Comparison of ENCODE assay signal across 9 cellular contexts in the genomic region with DNA sequence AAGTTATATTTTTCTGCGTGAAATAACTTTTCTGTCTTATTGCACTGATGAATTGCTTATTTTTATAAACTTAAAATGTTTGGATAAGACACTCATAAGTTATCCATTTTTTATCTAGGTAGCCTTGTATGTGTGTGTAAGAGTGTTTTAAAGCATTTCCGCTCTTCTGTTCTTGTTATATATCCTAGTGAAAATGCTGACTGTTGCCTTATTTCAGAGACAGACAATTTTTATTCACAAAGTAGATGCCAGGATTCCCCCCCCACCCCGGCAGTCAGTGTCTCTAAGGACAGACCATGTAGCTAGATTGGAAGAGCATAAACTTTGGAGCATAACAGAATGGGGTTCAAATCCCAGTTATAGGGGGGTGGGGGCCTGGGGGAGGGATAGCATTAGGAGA. TPM values are rescaled to one million over a fixed set of nuclear protein-coding genes. Genes with fewer than 3 reads are reported as not detected.
A peak's percentile ranks its signal among the peaks of the same experiment; 100 is the strongest.
DNase-seq lines count a peak whose midpoint lies in the region; ATAC-seq, FAIRE-seq and TF ChIP-seq lines count a peak whose summit lies in the region.
"Had no signal": no experiment of that assay in that cellular context is flagged by ENCODE, and none has a peak within 500 bp of the region (broad histone marks: within the 10 kb centered on the region; RNA-seq: fewer than 3 reads in every experiment).

No MANE protein-coding gene starts in this region.

- peak overlapping the region; percentile 67 for H3K27ac Mint-ChIP-seq in activated CD8-positive, alpha-beta T cell treated with anti-CD3 and anti-CD28 coated beads for 36 hours
- peak overlapping the region; percentile 92 for H3K27ac Mint-ChIP-seq in type B pancreatic cell

- no peak overlapping the region for H3K9ac ChIP-seq in iPS-15b (ENCODE audit: low read depth, low read length)

- peaks cover 0 to 16% (median 0%) of the 10 kb centered on the region in 9 donors for H3K36me3 ChIP-seq in heart right ventricle
- no peaks in the 10 kb centered on the region for H3K36me3 ChIP-seq in iPS-15b (ENCODE audit: control insufficient read depth, insufficient read depth, low read length)
- no peaks in the 10 kb centered on the region for H3K36me3 ChIP-seq in small intestine (ENCODE audit: control insufficient read depth in 2 of 2, insufficient read depth in 2 of 2, low read length in 2 of 2)
- H3K36me3 ChIP-seq in uterus = no peaks in the 10 kb centered on the region

- H3K9me3 Mint-ChIP-seq in activated CD8-positive, alpha-beta T cell treated with anti-CD3 and anti-CD28 coated beads for 36 hours = no peaks in the 10 kb centered on the region
- H3K9me3 Mint-ChIP-seq in type B pancreatic cell = no peaks in the 10 kb centered on the region

- intact Hi-C loops in heart right ventricle (cut with DNase I) (no loop called here), left cardiac atrium (cut with DNase I) (no loop called here), uterus (cut with DNase I; ENCODE audit: low total_unique reads) (no loop called here)
- intact Hi-C loops in activated CD8-positive, alpha-beta T cell treated with anti-CD3 and anti-CD28 coated beads for 36 hours (cut with micrococcal nuclease) = no loop called here

- no peak for FAIRE-seq in small intestine (lab: Jason Lieb, UNC)

- H3K9me3 ChIP-seq in heart right ventricle (no peaks in the 10 kb centered on the region), iPS-15b (ENCODE audit: control insufficient read depth, insufficient read depth, low read length) (no peaks in the 10 kb centered on the region), small intestine (ENCODE audit: control insufficient read depth, low read depth) (no peaks in the 10 kb centered on the region), uterus (no peaks in the 10 kb centered on the region)

- 59 to 62% methylated on average over 3 of the region's 3 CpGs for WGBS in heart right ventricle, 2 donors
- WGBS in small intestine, 3 donors = 39 to 55% (median 50%) methylated on average over 3 of the region's 3 CpGs

- H3K4me1 Mint-ChIP-seq in activated CD8-positive, alpha-beta T cell treated with anti-CD3 and anti-CD28 coated beads for 36 hours (ENCODE audit: low read depth) = peaks cover 39% of the 10 kb centered on the region
- H3K4me1 Mint-ChIP-seq in type B pancreatic cell (ENCODE audit: unreplicated experiment) = peaks cover 44% of the 10 kb centered on the region

- H3K4me3 Mint-ChIP-seq in activated CD8-positive, alpha-beta T cell treated with anti-CD3 and anti-CD28 coated beads for 36 hours = peak overlapping the region; percentile 98
- H3K4me3 Mint-ChIP-seq in type B pancreatic cell = peak overlapping the region; percentile 97

- TF ChIP-seq CTCF in heart right ventricle (IDR thresholded peaks at IDR 0.05) (no peak), type B pancreatic cell (conservative IDR thresholded peaks at IDR 0.05) (no peak), uterus (IDR thresholded peaks at IDR 0.05) (no peak)
- TF ChIP-seq CTCF in activated CD8-positive, alpha-beta T cell treated with anti-CD3 and anti-CD28 coated beads for 36 hours (IDR thresholded peaks at IDR 0.05) = no peak

- H3K27me3 ChIP-seq in heart right ventricle (no peaks in the 10 kb centered on the region), iPS-15b (ENCODE audit: control insufficient read depth, insufficient read depth, low read length) (no peaks in the 10 kb centered on the region), small intestine (ENCODE audit: control insufficient read depth in 2 of 2, insufficient read depth in 2 of 2, low read length in 2 of 2) (no peaks in the 10 kb centered on the region), uterus (no peaks in the 10 kb centered on the region)

- peaks cover 0 to 66% (median 46%) of the 10 kb centered on the region in 9 donors for H3K4me1 ChIP-seq in heart right ventricle
- peaks cover 4% of the 10 kb centered on the region for H3K4me1 ChIP-seq in iPS-15b (ENCODE audit: control insufficient read depth, insufficient read depth, low read length)
- H3K4me1 ChIP-seq in small intestine (ENCODE audit: control insufficient read depth in 2 of 2, insufficient read depth in 1 of 2, low read depth in 1 of 2, low read length in 1 of 2) = peaks cover 4 to 14% of the 10 kb centered on the region in 2 donors
- H3K4me1 ChIP-seq in uterus = peaks cover 0 to 4% of the 10 kb centered on the region in 2 donors

- CTCF ChIA-PET in activated CD8-positive, alpha-beta T cell treated with anti-CD3 and anti-CD28 coated beads for 36 hours (lab: Charles Lee) = no interaction called here

- H3K27ac ChIP-seq in heart right ventricle = no peak overlapping the region
- H3K27ac ChIP-seq in small intestine (ENCODE audit: low read depth in 1 of 2, low read length in 1 of 2) = no peak overlapping the region
- H3K27ac ChIP-seq in uterus = no peak overlapping the region

- DNase-seq in heart right ventricle (no peak), left cardiac atrium (no peak), type B pancreatic cell (ENCODE audit: extremely low spot score, unreplicated experiment) (no peak), small intestine (no peak), NCI-H1694 treated with DMSO at 0.1 percent for 48 hours (lab: John Stamatoyannopoulos, UW) (no peak), uterus (no peak)
- no peak for DNase-seq in activated CD8-positive, alpha-beta T cell treated with anti-CD3 and anti-CD28 coated beads for 36 hours
- DNase-seq: left ventricle myocardium superior had no signal

- peaks cover 6% of the 10 kb centered on the region for H3K27me3 Mint-ChIP-seq in activated CD8-positive, alpha-beta T cell treated with anti-CD3 and anti-CD28 coated beads for 36 hours
- peaks cover 3% of the 10 kb centered on the region for H3K27me3 Mint-ChIP-seq in type B pancreatic cell

- no peak for ATAC-seq in heart right ventricle
- ATAC-seq in left cardiac atrium = no peak
- ATAC-seq in activated CD8-positive, alpha-beta T cell treated with anti-CD3 and anti-CD28 coated beads for 36 hours = no peak

- TF ChIP-seq POLR2A in uterus (IDR thresholded peaks at IDR 0.05) = no peak

- peaks cover 25% of the 10 kb centered on the region for H3K36me3 Mint-ChIP-seq in activated CD8-positive, alpha-beta T cell treated with anti-CD3 and anti-CD28 coated beads for 36 hours (ENCODE audit: low read depth)
- peaks cover 5% of the 10 kb centered on the region for H3K36me3 Mint-ChIP-seq in type B pancreatic cell

- POLR2A ChIA-PET in activated CD8-positive, alpha-beta T cell treated with anti-CD3 and anti-CD28 coated beads for 36 hours (lab: Charles Lee) = interaction anchor here (0.9 to 2.8 kb wide), 4 partner anchors 17 to 322 kb away, joined by 3 to 11 read pairs (median 4); no protein-coding TSS in a partner anchor

- H3K4me3 ChIP-seq in heart right ventricle = peak overlapping the region in 6 of 10 donors; percentile 81 to 98 (median 93)
- H3K4me3 ChIP-seq in iPS-15b (ENCODE audit: low read depth, low read length) = peak overlapping the region; percentile 91
- H3K4me3 ChIP-seq in small intestine (ENCODE audit: low read depth in 1 of 2, low read length in 2 of 2) = peak overlapping the region in 1 of 2 donors; percentile 15
- peak overlapping the region in 1 of 2 donors; percentile 82 for H3K4me3 ChIP-seq in uterus

RNA-seq across cellular contexts. Expression of a gene that starts 1.6 kb away (rescaled TPM):
- total RNA-seq in heart right ventricle (10 to 100 TPM; 18.1 to 23.5 (median 20.9) TPM), left cardiac atrium (10 to 100 TPM; 23.8 to 24.4 TPM), type B pancreatic cell (ENCODE audit: low replicate concordance) (39.0 and 60.6 TPM in 2 replicates), uterus (10 to 100 TPM; 12.4 to 45.3 (median 39.3) TPM)
- polyA plus RNA-seq in heart right ventricle (10 to 100 TPM; 11.1 to 14.3 TPM), small intestine (10 to 100 TPM; 19.2 to 23.3 (median 21.1) TPM)
- 10 to 100 TPM; 69.7 to 71.2 TPM for total RNA-seq in activated CD8-positive, alpha-beta T cell treated with anti-CD3 and anti-CD28 coated beads for 36 hours
